ENCODE assay signal across 17 cellular contexts in genomic region chr6:68710916-68711315, GRCh38.
DNase-seq lines count a peak whose midpoint lies in the region; ATAC-seq, FAIRE-seq and TF ChIP-seq lines count a peak whose summit lies in the region.
"Had no signal": no experiment of that assay in that cellular context is flagged by ENCODE, and none has a peak within 500 bp of the region (broad histone marks: within the 10 kb centered on the region; RNA-seq: fewer than 3 reads in every experiment).

No MANE protein-coding gene starts in this region.

- no peaks in the 10 kb centered on the region for H3K79me2 ChIP-seq in GM23338 (replicated peaks; ENCODE audit: insufficient read depth)

- peaks cover 35% of the 10 kb centered on the region for H3K4me1 ChIP-seq in GM23338 (ENCODE audit: insufficient read depth)
- H3K4me1 ChIP-seq in subcutaneous abdominal adipose tissue (ENCODE audit: control insufficient read depth in 5 of 5, insufficient read depth in 5 of 5, low read length in 5 of 5) = peaks cover 0 to 10% (median 0%) of the 10 kb centered on the region in 5 donors

- H3K27ac Mint-ChIP-seq in GM23338 = no peak overlapping the region
- H3K27ac Mint-ChIP-seq: CD4-positive, alpha-beta memory T cell had no signal

- peak overlapping the region; percentile 6; the same call in 1 of the 2 replicates for H2AFZ ChIP-seq in GM23338

- H3K27ac ChIP-seq in GM23338 (ENCODE audit: low read depth) (no peak overlapping the region), layer of hippocampus (ENCODE audit: low read depth, low read length) (peak overlapping the region; percentile 24), subcutaneous abdominal adipose tissue (ENCODE audit: low read depth, low read length) (peak overlapping the region; percentile 11)
- H3K27ac ChIP-seq: C4-2B had no signal

- peaks cover 38% of the 10 kb centered on the region for H3K4me1 Mint-ChIP-seq in GM23338
- H3K4me1 Mint-ChIP-seq: CD4-positive, alpha-beta memory T cell had no signal

- H3K4me3 ChIP-seq in GM23338 (no peak overlapping the region), subcutaneous abdominal adipose tissue (ENCODE audit: low read depth in 1 of 5, low read length in 5 of 5) (no peak overlapping the region)

- H3K27me3 Mint-ChIP-seq in GM23338 (ENCODE audit: insufficient read depth, low read depth, poor library complexity) = no peaks in the 10 kb centered on the region

- H3K9ac ChIP-seq in subcutaneous abdominal adipose tissue (ENCODE audit: low read length in 5 of 5) = no peak overlapping the region

- FAIRE-seq in H54 (lab: Jason Lieb, UNC) = no peak
- FAIRE-seq: A204.1, D721Med, HepG2, HTR-8/SVneo had no signal

- no peaks in the 10 kb centered on the region for H3K9me3 ChIP-seq in subcutaneous abdominal adipose tissue (ENCODE audit: control insufficient read depth in 5 of 5, low read length in 5 of 5)
- H3K9me3 ChIP-seq: BE2C had no signal

- no peak overlapping the region for H3K4me2 ChIP-seq in GM23338

- no peaks in the 10 kb centered on the region for H4K20me1 ChIP-seq in GM23338 (replicated peaks; ENCODE audit: insufficient read depth)

- H3K36me3 ChIP-seq in GM23338 (ENCODE audit: insufficient read depth) (no peaks in the 10 kb centered on the region), subcutaneous abdominal adipose tissue (ENCODE audit: control insufficient read depth in 5 of 5, insufficient read depth in 5 of 5, low read length in 5 of 5) (no peaks in the 10 kb centered on the region)
- H3K36me3 ChIP-seq: BE2C had no signal

- TF ChIP-seq POLR2A in H54 (IDR thresholded peaks at IDR 0.05; ENCODE audit: low read depth, low read length) = no peak

- no peaks in the 10 kb centered on the region for H3K9me3 Mint-ChIP-seq in GM23338
- H3K9me3 Mint-ChIP-seq: CD4-positive, alpha-beta memory T cell had no signal

- no peak; the same call in 2 of the 3 replicates for ATAC-seq in GM23338
- ATAC-seq: HCT116, HepG2 had no signal

- no peaks in the 10 kb centered on the region for H3K9me2 ChIP-seq in GM23338 (ENCODE audit: insufficient read depth)

- TF ChIP-seq CTCF in GM23338 (conservative IDR thresholded peaks at IDR 0.05; ENCODE audit: low read depth in 2 of 2) = no peak

- H3F3A ChIP-seq in GM23338 (replicated peaks; ENCODE audit: low read depth) = no peaks in the 10 kb centered on the region

- no peaks in the 10 kb centered on the region for H3K36me3 Mint-ChIP-seq in GM23338 (ENCODE audit: low read depth)
- H3K36me3 Mint-ChIP-seq: CD4-positive, alpha-beta memory T cell had no signal

- H3K27me3 ChIP-seq in GM23338 (ENCODE audit: insufficient read depth) = no peaks in the 10 kb centered on the region
- no peaks in the 10 kb centered on the region for H3K27me3 ChIP-seq in layer of hippocampus (ENCODE audit: control insufficient read depth, insufficient read depth, low read length)
- H3K27me3 ChIP-seq in subcutaneous abdominal adipose tissue (ENCODE audit: control insufficient read depth in 5 of 5, insufficient read depth in 4 of 5, low read length in 5 of 5) = no peaks in the 10 kb centered on the region
- H3K27me3 ChIP-seq: BE2C had no signal

- no peak for DNase-seq in GM23338 (ENCODE audit: low spot score)
- peak; percentile 80 for DNase-seq in cerebellar cortex (ENCODE audit: low spot score)
- DNase-seq in germinal center (ENCODE audit: low spot score) = no peak
- no peak for DNase-seq in H54 (ENCODE audit: insufficient read length, low spot score)
- DNase-seq in SIG-M5 treated with dmso at 0.1 percent for 504 hours (lab: John Stamatoyannopoulos, UW; ENCODE audit: unreplicated experiment) = no peak
- DNase-seq in NCI-H146 treated with DMSO at 0.1 percent for 48 hours (lab: John Stamatoyannopoulos, UW; ENCODE audit: unreplicated experiment) = no peak
- DNase-seq: BE2C; CD4-positive, alpha-beta memory T cell; DMS53 had no signal

- no peak overlapping the region for H3K4me3 Mint-ChIP-seq in GM23338
- H3K4me3 Mint-ChIP-seq: CD4-positive, alpha-beta memory T cell had no signal

TF ChIP-seq in GM23338, 12 proteins besides CTCF, POLR2A, EP300 and RAD21 (continues in another document):
- TF ChIP-seq EZH2phosphoT487 (IDR thresholded peaks at IDR 0.05; ENCODE audit: unreplicated experiment) (no peak), ZNF331 (CRISPR knock-in tag; IDR thresholded peaks at IDR 0.05; ENCODE audit: low read depth) (no peak), ETS1 (IDR thresholded peaks at IDR 0.05) (no peak), POLR2AphosphoS5 (IDR thresholded peaks at IDR 0.05; ENCODE audit: low read depth) (no peak), NANOG (IDR thresholded peaks at IDR 0.05; ENCODE audit: borderline replicate concordance) (no peak), ZNF462 (CRISPR knock-in tag; IDR thresholded peaks at IDR 0.05) (no peak), STAT1 (IDR thresholded peaks at IDR 0.05; ENCODE audit: unreplicated experiment) (no peak), ZNF114 (CRISPR knock-in tag; IDR thresholded peaks at IDR 0.05) (no peak)
